Comparison of ENCODE assay signal across 8 cellular contexts in genomic region chr19:47348819-47349795, GRCh38. TPM values are rescaled to one million over a fixed set of nuclear protein-coding genes. Genes with fewer than 3 reads are reported as not detected.
DNase-seq lines count a peak whose midpoint lies in the region; ATAC-seq and TF ChIP-seq lines count a peak whose summit lies in the region.

Gene DHX34, plus strand, starts transcription at chr19:47349315. Its CDS starts 3,716 bp downstream, at chr19:47353031.

- peak; percentile 97 for ATAC-seq in RWPE2 (ENCODE audit: low read depth)
- peak; percentile 97 to 100 (median 98) for ATAC-seq in natural killer cell

- peak; percentile 98 for DNase-seq in ELR (ENCODE audit: low read depth)
- peak; percentile 99 for DNase-seq in H4 (ENCODE audit: low spot score)
- peak; percentile 99 for DNase-seq in LoVo (ENCODE audit: low spot score)
- peak; percentile 96 for DNase-seq in RWPE2 (ENCODE audit: low spot score)
- peak; percentile 100 for DNase-seq in activated T-helper 2 cell treated with anti-CD3 and anti-CD28 coated beads, Interferon-gamma antibody, Interleukin-2, Interleukin-4, amounts not matched to agents 10 μg/mL and 5 μg/mL and 100 μg/mL, durations not matched to agents 14 hours and 24 hours and 36 hours (ENCODE audit: low spot score)
- peak; percentile 99 for DNase-seq in fibroblast of mammary gland (ENCODE audit: low read depth)
- peak; percentile 99 for DNase-seq in natural killer cell
- DNase-seq in stimulated activated naive CD4-positive, alpha-beta T cell treated with Interleukin-2 at 50 U/mL for 16 hours (lab: John Stamatoyannopoulos, UW), result peak; percentile 96

- no peaks in the 10 kb centered on the region for H3K27me3 ChIP-seq in RWPE2 (ENCODE audit: insufficient read depth, poor library complexity, severe bottlenecking)

- intact Hi-C loops in activated T-helper 2 cell treated with anti-CD3 and anti-CD28 coated beads, Interferon-gamma antibody, Interleukin-2, Interleukin-4, amounts not matched to agents 10 μg/mL and 5 μg/mL and 100 μg/mL, durations not matched to agents 14 hours and 24 hours and 36 hours (cut with micrococcal nuclease), result loop anchor here (2.0 kb wide), 1 partner anchor 76 kb away; no protein-coding TSS in a partner anchor
- intact Hi-C loops in natural killer cell (cut with micrococcal nuclease), result loop anchor here (1.0 to 5.0 kb wide), 2 partner anchors 33 to 135 kb away; partner anchors contain the start of gene KPTN

- H3K27ac ChIP-seq in RWPE2 (ENCODE audit: poor library complexity, severe bottlenecking), result peak within 1 kb of the TSS; percentile 12

- H3K27ac Mint-ChIP-seq in activated T-helper 2 cell treated with anti-CD3 and anti-CD28 coated beads, Interferon-gamma antibody, Interleukin-2, Interleukin-4, amounts not matched to agents 10 μg/mL and 5 μg/mL and 100 μg/mL, durations not matched to agents 14 hours and 24 hours and 36 hours, result peak within 1 kb of the TSS; percentile 91
- peak within 1 kb of the TSS; percentile 78 to 91 for H3K27ac Mint-ChIP-seq in natural killer cell

- TF ChIP-seq CTCF in RWPE2 (IDR thresholded peaks at IDR 0.05; ENCODE audit: poor library complexity, severe bottlenecking) (peak; percentile 99), fibroblast of mammary gland (conservative IDR thresholded peaks at IDR 0.05; ENCODE audit: control insufficient read depth, insufficient read depth, low read depth, low read length) (peak; percentile 93), natural killer cell (IDR thresholded peaks at IDR 0.05) (peak; percentile 92)

- peaks cover 37% of the 10 kb centered on the region for H3K36me3 Mint-ChIP-seq in activated T-helper 2 cell treated with anti-CD3 and anti-CD28 coated beads, Interferon-gamma antibody, Interleukin-2, Interleukin-4, amounts not matched to agents 10 μg/mL and 5 μg/mL and 100 μg/mL, durations not matched to agents 14 hours and 24 hours and 36 hours (ENCODE audit: low read depth)
- H3K36me3 Mint-ChIP-seq in natural killer cell, result no peaks in the 10 kb centered on the region

- no peaks in the 10 kb centered on the region for H3K27me3 Mint-ChIP-seq in activated T-helper 2 cell treated with anti-CD3 and anti-CD28 coated beads, Interferon-gamma antibody, Interleukin-2, Interleukin-4, amounts not matched to agents 10 μg/mL and 5 μg/mL and 100 μg/mL, durations not matched to agents 14 hours and 24 hours and 36 hours (ENCODE audit: low read depth)
- H3K27me3 Mint-ChIP-seq in natural killer cell (ENCODE audit: low read depth in 2 of 2), result no peaks in the 10 kb centered on the region

- H3K4me1 ChIP-seq in RWPE2 (ENCODE audit: insufficient read depth, poor library complexity, severe bottlenecking), result no peaks in the 10 kb centered on the region

- H3K4me3 ChIP-seq in RWPE2 (ENCODE audit: severe bottlenecking) (peak within 1 kb of the TSS; percentile 70), fibroblast of mammary gland (ENCODE audit: control insufficient read depth, low read depth, low read length) (peak within 1 kb of the TSS; percentile 98)

- no peaks in the 10 kb centered on the region for H3K9me3 ChIP-seq in RWPE2 (ENCODE audit: severe bottlenecking)

- H3K36me3 ChIP-seq in RWPE2 (ENCODE audit: low read depth), result peaks cover 16% of the 10 kb centered on the region

- H3K9me3 Mint-ChIP-seq in activated T-helper 2 cell treated with anti-CD3 and anti-CD28 coated beads, Interferon-gamma antibody, Interleukin-2, Interleukin-4, amounts not matched to agents 10 μg/mL and 5 μg/mL and 100 μg/mL, durations not matched to agents 14 hours and 24 hours and 36 hours, result no peaks in the 10 kb centered on the region
- H3K9me3 Mint-ChIP-seq in natural killer cell, result no peaks in the 10 kb centered on the region

- peaks cover 21% of the 10 kb centered on the region for H3K4me1 Mint-ChIP-seq in activated T-helper 2 cell treated with anti-CD3 and anti-CD28 coated beads, Interferon-gamma antibody, Interleukin-2, Interleukin-4, amounts not matched to agents 10 μg/mL and 5 μg/mL and 100 μg/mL, durations not matched to agents 14 hours and 24 hours and 36 hours (ENCODE audit: low read depth)
- H3K4me1 Mint-ChIP-seq in natural killer cell, result peaks cover 25 to 35% of the 10 kb centered on the region in 2 donors

- peak within 1 kb of the TSS; percentile 91 for H3K4me3 Mint-ChIP-seq in activated T-helper 2 cell treated with anti-CD3 and anti-CD28 coated beads, Interferon-gamma antibody, Interleukin-2, Interleukin-4, amounts not matched to agents 10 μg/mL and 5 μg/mL and 100 μg/mL, durations not matched to agents 14 hours and 24 hours and 36 hours (ENCODE audit: low read depth)
- peak within 1 kb of the TSS; percentile 92 for H3K4me3 Mint-ChIP-seq in natural killer cell

RNA-seq across cellular contexts. Expression of gene DHX34, which starts in this region (rescaled TPM):
- 7.3 and 8.0 TPM in 2 replicates for total RNA-seq in H4 (2014; rRNA removed; shearing (Covaris generic))
- 23.2 TPM in 2 replicates for total RNA-seq in activated T-helper 2 cell treated with anti-CD3 and anti-CD28 coated beads, Interferon-gamma antibody, Interleukin-2, Interleukin-4, amounts not matched to agents 10 μg/mL and 5 μg/mL and 100 μg/mL, durations not matched to agents 14 hours and 24 hours and 36 hours
- total RNA-seq in natural killer cell, result 10 to 100 TPM; 19.8 to 25.9 (median 20.0) TPM

Comparison
In these comparisons a context has a peak if more than half of its experiments do, and no peak if none do; other contexts are left out.
1. Peak in every context shown above with its lines: DNase-seq, ATAC-seq, H3K4me3 ChIP-seq and H3K27ac ChIP-seq.